18 cellular contexts compared by ENCODE assay signal in genomic region chr10:89047397-89047796, GRCh38. TPM values are rescaled to one million over a fixed set of nuclear protein-coding genes. Genes with fewer than 3 reads are reported as not detected.
DNase-seq lines count a peak whose midpoint lies in the region; ATAC-seq, FAIRE-seq and TF ChIP-seq lines count a peak whose summit lies in the region.
"Had no signal": no experiment of that assay in that cellular context is flagged by ENCODE, and none has a peak within 500 bp of the region (broad histone marks: within the 10 kb centered on the region; RNA-seq: fewer than 3 reads in every experiment).

No MANE protein-coding gene starts in this region.

- H3K36me3 ChIP-seq in astrocyte (ENCODE audit: insufficient read depth, low read length) = no peaks in the 10 kb centered on the region
- H3K36me3 ChIP-seq: HAP-1 had no signal

- no peaks in the 10 kb centered on the region for H3K4me1 Mint-ChIP-seq in astrocyte (ENCODE audit: low read depth, unreplicated experiment)
- H3K4me1 Mint-ChIP-seq in effector memory CD8-positive, alpha-beta T cell (ENCODE audit: low read depth in 2 of 2) = peaks cover 0 to 3% of the 10 kb centered on the region in 2 donors

- no peaks in the 10 kb centered on the region for H3K27me3 Mint-ChIP-seq in astrocyte (ENCODE audit: low read depth, unreplicated experiment)
- no peaks in the 10 kb centered on the region for H3K27me3 Mint-ChIP-seq in effector memory CD8-positive, alpha-beta T cell
- H3K27me3 Mint-ChIP-seq: IgD-negative memory B cell had no signal

- H3K9me3 Mint-ChIP-seq in astrocyte (ENCODE audit: unreplicated experiment) = no peaks in the 10 kb centered on the region
- H3K9me3 Mint-ChIP-seq in effector memory CD8-positive, alpha-beta T cell = no peaks in the 10 kb centered on the region
- H3K9me3 Mint-ChIP-seq: IgD-negative memory B cell had no signal

- peak; percentile 85 for FAIRE-seq in astrocyte (lab: Jason Lieb, UNC)

- no peaks in the 10 kb centered on the region for H3K36me3 Mint-ChIP-seq in astrocyte (ENCODE audit: low read depth, unreplicated experiment)
- H3K36me3 Mint-ChIP-seq in effector memory CD8-positive, alpha-beta T cell (ENCODE audit: insufficient read depth) = no peaks in the 10 kb centered on the region
- H3K36me3 Mint-ChIP-seq: IgD-negative memory B cell had no signal

- no peaks in the 10 kb centered on the region for H4K20me1 ChIP-seq in astrocyte (ENCODE audit: insufficient read depth, low read length)
- H4K20me1 ChIP-seq: BLaER1 treated with 17β-estradiol and CSF1 and Interleukin-3, amounts not matched to agents 10 nM and 100 nM had no signal

- H3K4me2 ChIP-seq in astrocyte (ENCODE audit: low read length) = no peak overlapping the region

- no peaks in the 10 kb centered on the region for H3K27me3 ChIP-seq in astrocyte (ENCODE audit: insufficient read depth, low read length)
- H3K27me3 ChIP-seq: BLaER1 treated with 17β-estradiol and CSF1 and Interleukin-3, amounts not matched to agents 10 nM and 100 nM had no signal

- no peak overlapping the region for H3K4me3 ChIP-seq in astrocyte (ENCODE audit: insufficient read depth, low read depth, low read length)
- no peak overlapping the region for H3K4me3 ChIP-seq in fibroblast of villous mesenchyme (ENCODE audit: low read depth, low read length)
- H3K4me3 ChIP-seq: BLaER1 treated with 17β-estradiol and CSF1 and Interleukin-3, amounts not matched to agents 10 nM and 100 nM; HAP-1 had no signal

- H3K27ac ChIP-seq in astrocyte (ENCODE audit: low read depth, low read length) = no peak overlapping the region

- no peaks in the 10 kb centered on the region for H3K9me3 ChIP-seq in astrocyte (ENCODE audit: insufficient read depth, low read depth, low read length)
- H3K9me3 ChIP-seq: HAP-1 had no signal

- H3K79me2 ChIP-seq in astrocyte (ENCODE audit: insufficient read depth, low read length) = no peaks in the 10 kb centered on the region

- no peak overlapping the region for H3K9ac ChIP-seq in astrocyte (ENCODE audit: low read length)
- H3K9ac ChIP-seq: BLaER1 treated with 17β-estradiol and CSF1 and Interleukin-3, amounts not matched to agents 10 nM and 100 nM had no signal

- no peak overlapping the region for H2AFZ ChIP-seq in astrocyte (ENCODE audit: low read depth, low read length)

- TF ChIP-seq CTCF in astrocyte (IDR thresholded peaks at IDR 0.05; ENCODE audit: insufficient read depth, low read depth, low read length) = no peak
- no peak for TF ChIP-seq CTCF in fibroblast of villous mesenchyme (IDR thresholded peaks at IDR 0.05; ENCODE audit: insufficient read depth, low read depth, low read length)

- peak; percentile 62 for DNase-seq in AG08395 (ENCODE audit: low spot score)
- peak; percentile 15 for DNase-seq in EL
- DNase-seq in astrocyte (ENCODE audit: low read depth) = no peak
- peak; percentile 28 for DNase-seq in fibroblast of villous mesenchyme (ENCODE audit: low read depth)
- DNase-seq in effector memory CD8-positive, alpha-beta T cell = no peak
- DNase-seq in RKO (ENCODE audit: low spot score) = no peak
- DNase-seq in stimulated activated CD4-positive, alpha-beta T cell treated with anti-CD3 and anti-CD28 coated beads, Interleukin-1b, Interleukin-23, amount 100 ng/mL, for 48 hours = no peak
- no peak for DNase-seq in NCI-H2171 (lab: John Stamatoyannopoulos, UW)
- DNase-seq: MV-4-11; NCI-H1417 treated with DMSO at 0.1 percent for 48 hours; NCI-H2029 treated with DMSO at 0.1 percent for 48 hours; NCI-H2227 treated with DMSO at 0.1 percent for 48 hours; NCI-H69; NK-92 treated with Interleukin-12 subunit alpha and Interleukin-12 subunit beta, amount 100 ng/mL, for 24 hours; OCI-M1 had no signal

- H3K27ac Mint-ChIP-seq in astrocyte (ENCODE audit: unreplicated experiment) = no peak overlapping the region
- no peak overlapping the region for H3K27ac Mint-ChIP-seq in effector memory CD8-positive, alpha-beta T cell

- no peak overlapping the region for H3K4me3 Mint-ChIP-seq in astrocyte (ENCODE audit: unreplicated experiment)
- no peak overlapping the region for H3K4me3 Mint-ChIP-seq in effector memory CD8-positive, alpha-beta T cell
- H3K4me3 Mint-ChIP-seq: IgD-negative memory B cell had no signal

- no peak for ATAC-seq in effector memory CD8-positive, alpha-beta T cell (replicated peaks)

- H3K4me1 ChIP-seq in astrocyte (ENCODE audit: insufficient read depth, low read length) = no peaks in the 10 kb centered on the region
- H3K4me1 ChIP-seq: HAP-1 had no signal

RNA-seq across cellular contexts. Expression of gene FAS, which starts 56.8 kb away (rescaled TPM):
- 32.3 and 32.6 TPM in 2 replicates for total RNA-seq in astrocyte
- total RNA-seq in fibroblast of villous mesenchyme = 49.0 and 95.9 TPM in 2 replicates

Comparison
In these comparisons a context has a peak if more than half of its experiments do, and no peak if none do; other contexts are left out.
1. DNase-seq: peak in AG08395 (single experiment), EL (single experiment) and fibroblast of villous mesenchyme (single experiment); none in astrocyte (single experiment), effector memory CD8-positive, alpha-beta T cell (0 of 3), RKO (single experiment), stimulated activated CD4-positive, alpha-beta T cell treated with anti-CD3 and anti-CD28 coated beads, Interleukin-1b, Interleukin-23, amount 100 ng/mL, for 48 hours (single experiment) and NCI-H2171 (single experiment).